ENCODE assay signal across 8 cellular contexts in the genomic region with DNA sequence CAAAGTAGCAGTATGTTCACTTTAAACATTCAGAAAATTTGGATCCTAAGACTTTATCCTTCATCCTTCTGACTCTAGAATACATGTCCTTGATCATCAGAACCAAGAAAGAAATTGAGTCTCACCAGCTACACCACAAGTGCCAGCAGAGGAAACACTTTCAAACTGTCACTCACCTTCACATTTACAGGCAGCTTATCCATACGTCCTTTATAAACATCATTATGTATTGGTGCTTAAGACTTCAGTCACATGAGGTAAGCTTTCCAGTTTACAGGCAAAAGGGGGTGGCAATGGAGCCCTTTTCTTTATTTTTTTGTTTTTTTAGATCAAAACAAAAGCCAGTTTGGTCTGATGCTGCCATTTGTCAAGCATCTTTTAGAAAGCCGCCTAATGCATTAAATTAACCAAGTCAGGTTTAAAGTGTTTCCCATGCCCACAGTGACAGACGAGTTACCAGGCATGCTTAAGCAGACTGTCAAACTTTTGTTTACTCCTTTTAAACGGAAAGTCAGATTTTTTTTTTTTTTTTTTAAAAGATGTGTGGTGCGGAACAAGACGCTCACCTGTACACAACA. TPM values are rescaled to one million over a fixed set of nuclear protein-coding genes. Genes with fewer than 3 reads are reported as not detected.
A peak's percentile ranks its signal among the peaks of the same experiment; 100 is the strongest.
DNase-seq lines count a peak whose midpoint lies in the region; ATAC-seq and TF ChIP-seq lines count a peak whose summit lies in the region.

No MANE protein-coding gene starts in this region.

- no peak overlapping the region for H3K18ac ChIP-seq in neuronal stem cell (ENCODE audit: low read length)

- ATAC-seq in GM19324 (IDR thresholded peaks at IDR 0.05; ENCODE audit: low FRiP score, unreplicated experiment) (no peak), GM21367 (IDR thresholded peaks at IDR 0.05; ENCODE audit: unreplicated experiment) (no peak)

- no peak overlapping the region for H3K23ac ChIP-seq in neuronal stem cell (ENCODE audit: low read depth, low read length, poor library complexity)

- no peak overlapping the region for H2BK12ac ChIP-seq in neuronal stem cell (ENCODE audit: low read length)

- H3K4me2 ChIP-seq in neuronal stem cell (ENCODE audit: insufficient read depth, low read length, poor library complexity, severe bottlenecking): peak overlapping the region; percentile 61

- TF ChIP-seq CTCF in dorsolateral prefrontal cortex (IDR thresholded peaks at IDR 0.05 in 54 of 56, conservative IDR thresholded peaks at IDR 0.05 in 2 of 56; ENCODE audit: low read depth in 1 of 56, partially characterized antibody in 56 of 56): no peak

- no peak overlapping the region for H4K8ac ChIP-seq in neuronal stem cell (ENCODE audit: low read depth, low read length)

- no peak overlapping the region for H3K9ac ChIP-seq in neuronal stem cell (ENCODE audit: low read depth, low read length, poor library complexity)

- H2BK5ac ChIP-seq in neuronal stem cell (ENCODE audit: low read length): no peak overlapping the region

- no peak overlapping the region for H4K91ac ChIP-seq in neuronal stem cell (ENCODE audit: low read depth, low read length, poor library complexity)

- H2AK5ac ChIP-seq in neuronal stem cell (ENCODE audit: low read depth, low read length): no peak overlapping the region

- H3K27me3 ChIP-seq in dorsolateral prefrontal cortex (no peaks in the 10 kb centered on the region), neuronal stem cell (ENCODE audit: control insufficient read depth in 3 of 3, insufficient read depth in 3 of 3, low read depth in 1 of 3, low read length in 3 of 3) (no peaks in the 10 kb centered on the region)

- peaks cover 7% of the 10 kb centered on the region for H3K79me1 ChIP-seq in neuronal stem cell (ENCODE audit: low read depth, low read length)

- peaks cover 0 to 22% of the 10 kb centered on the region in 2 donors for H3K9me3 ChIP-seq in neuronal stem cell (replicated peaks in 1 of 2; ENCODE audit: control insufficient read depth in 2 of 2, insufficient read depth in 1 of 2, low read depth in 1 of 2, low read length in 2 of 2)

- H3K14ac ChIP-seq in neuronal stem cell (ENCODE audit: low read length): no peak overlapping the region

- H3K4me3 ChIP-seq in dorsolateral prefrontal cortex: peak overlapping the region; percentile 49 to 81 (median 69)
- peak overlapping the region; percentile 50 to 90 for H3K4me3 ChIP-seq in neuronal stem cell (ENCODE audit: low read length in 2 of 2)

- H2AFZ ChIP-seq in neuronal stem cell (ENCODE audit: low read length): peak overlapping the region; percentile 80

- H2BK120ac ChIP-seq in neuronal stem cell (ENCODE audit: low read depth, low read length): no peak overlapping the region

- no peak overlapping the region for H2BK15ac ChIP-seq in neuronal stem cell (ENCODE audit: low read length)

- no peak overlapping the region for H3K4ac ChIP-seq in neuronal stem cell (ENCODE audit: low read length)

- peak overlapping the region in 57 of 59 donors; percentile 33 to 98 (median 95) for H3K27ac ChIP-seq in dorsolateral prefrontal cortex
- peak overlapping the region; percentile 93 for H3K27ac ChIP-seq in neuronal stem cell (replicated peaks; ENCODE audit: low read length)

- in situ Hi-C loops in ACHN (cut with HindIII; ENCODE audit: low pct_ligation_motif_present, low pct_unique_long_range_greater_than_20kb, low sequenced_read_pairs): no loop called here

- H3K36me3 ChIP-seq in neuronal stem cell (replicated peaks in 1 of 2; ENCODE audit: control insufficient read depth in 2 of 2, insufficient read depth in 2 of 2, low read length in 2 of 2): peaks cover 7 to 29% of the 10 kb centered on the region in 2 donors

- intact Hi-C loops in dorsolateral prefrontal cortex (cut with DNase I): loop anchor here (1.0 to 5.0 kb wide), 4 partner anchors 73 to 168 kb away; partner anchors contain the start of gene MAPK14 (in 2 of the 2)

- H3K4me1 ChIP-seq in neuronal stem cell (ENCODE audit: control insufficient read depth in 2 of 2, insufficient read depth in 1 of 2, low read depth in 1 of 2, low read length in 2 of 2): peaks cover 0 to 4% of the 10 kb centered on the region in 2 donors

- DNase-seq in DMS114 treated with DMSO at 0.1 percent for 48 hours (lab: John Stamatoyannopoulos, UW; ENCODE audit: unreplicated experiment): peak; percentile 47
- DNase-seq in NCI-H526 treated with DMSO at 0.1 percent for 48 hours (lab: John Stamatoyannopoulos, UW): peak; percentile 24
- DNase-seq in dorsolateral prefrontal cortex: no peak
- no peak for DNase-seq in neuronal stem cell (ENCODE audit: low spot score)
- DNase-seq in hippocampal formation (lab: John Stamatoyannopoulos, UW): no peak
- DNase-seq in ACHN: no peak

- no CpG with 5 or more reads among the region's 6 CpGs for WGBS in neuronal stem cell (ENCODE audit: extremely low coverage in 2 of 2, insufficient read length in 2 of 2, insufficient replicate concordance in 1 of 2), 2 donors

RNA-seq across cellular contexts. Expression of gene BRPF3, which starts 1.0 kb away (rescaled TPM):
- 10 to 100 TPM; 36.1 to 90.5 (median 56.1) TPM for total RNA-seq in dorsolateral prefrontal cortex
- polyA plus RNA-seq in neuronal stem cell (2013, experiment 1 of 2): 20.5 TPM
- 20.4 TPM for polyA plus RNA-seq in neuronal stem cell (2013, experiment 2 of 2)

Comparison
In these comparisons a context has a peak if more than half of its experiments do, and no peak if none do; other contexts are left out.
1. DNase-seq: peak in DMS114 treated with DMSO at 0.1 percent for 48 hours (single experiment) and NCI-H526 treated with DMSO at 0.1 percent for 48 hours (single experiment); none in dorsolateral prefrontal cortex (0 of 10), neuronal stem cell (single experiment), hippocampal formation (0 of 2) and ACHN (single experiment).